ENCODE assay signal across 8 cellular contexts in genomic region chr7:131231381-131232220, GRCh38.
A peak's percentile ranks its signal among the peaks of the same experiment; 100 is the strongest.
DNase-seq lines count a peak whose midpoint lies in the region; ATAC-seq lines count a peak whose summit lies in the region.

No MANE protein-coding gene starts in this region.

- no peak overlapping the region for H3K4me3 ChIP-seq in HUES64 (ENCODE audit: low read length)
- no peak overlapping the region for H3K4me3 ChIP-seq in skeletal muscle satellite cell (ENCODE audit: low read length)

- H3K4me2 ChIP-seq in skeletal muscle satellite cell (ENCODE audit: low read length): peak overlapping the region; percentile 24

- H3K36me3 ChIP-seq in HUES64 (ENCODE audit: insufficient read depth, low read length) (no peaks in the 10 kb centered on the region), skeletal muscle satellite cell (ENCODE audit: insufficient read depth, low read length) (no peaks in the 10 kb centered on the region)

- H3K9me3 ChIP-seq in HUES64 (ENCODE audit: insufficient read depth, low read depth, low read length): no peaks in the 10 kb centered on the region
- no peaks in the 10 kb centered on the region for H3K9me3 ChIP-seq in skeletal muscle satellite cell (replicated peaks; ENCODE audit: low read length)

- H3K27ac Mint-ChIP-seq in effector memory CD8-positive, alpha-beta T cell: peak overlapping the region; percentile 86 to 87

- H3K36me3 Mint-ChIP-seq in effector memory CD8-positive, alpha-beta T cell (ENCODE audit: insufficient read depth): peaks cover 8% of the 10 kb centered on the region

- no peaks in the 10 kb centered on the region for H3K9me3 Mint-ChIP-seq in effector memory CD8-positive, alpha-beta T cell

- H3K9ac ChIP-seq in HUES64 (ENCODE audit: low read depth, low read length) (0 out of 2 replicates have a peak overlapping the region, but pooled peaks have one; percentile 30), skeletal muscle satellite cell (ENCODE audit: low read depth, low read length) (no peak overlapping the region)

- no peaks in the 10 kb centered on the region for H3K27me3 ChIP-seq in HUES64 (ENCODE audit: insufficient read depth, low read length)
- no peaks in the 10 kb centered on the region for H3K27me3 ChIP-seq in skeletal muscle satellite cell (ENCODE audit: control insufficient read depth, insufficient read depth, low read length)

- H3K4me1 Mint-ChIP-seq in effector memory CD8-positive, alpha-beta T cell (ENCODE audit: low read depth in 2 of 2): peaks cover 29% of the 10 kb centered on the region in 2 donors

- WGBS in HUES64: 94% methylated on average over 6 of the region's 10 CpGs

- H3K27ac ChIP-seq in HUES64 (ENCODE audit: low read depth, low read length): no peak overlapping the region; the same call in 1 of the 2 replicates

- DNase-seq in AG20443 (ENCODE audit: low spot score) (peak; percentile 45), DMS153 treated with DMSO at 0.1 percent for 48 hours (lab: John Stamatoyannopoulos, UW; ENCODE audit: unreplicated experiment) (no peak), NCI-H2029 (lab: John Stamatoyannopoulos, UW) (no peak)
- DNase-seq in activated CD4-positive, alpha-beta T cell treated with anti-CD3 and anti-CD28 coated beads, Interleukin-2, amount 50 U/mL, for 1 hour: peak; percentile 58
- peak; percentile 56 to 69 (median 59) for DNase-seq in effector memory CD8-positive, alpha-beta T cell

- peak overlapping the region; percentile 63 for H3K4me3 Mint-ChIP-seq in effector memory CD8-positive, alpha-beta T cell

- peaks cover 16% of the 10 kb centered on the region; the same call in 1 of the 2 replicates for H3K4me1 ChIP-seq in HUES64 (ENCODE audit: insufficient read depth, low read length)
- peaks cover 22% of the 10 kb centered on the region for H3K4me1 ChIP-seq in skeletal muscle satellite cell (ENCODE audit: control insufficient read depth, insufficient read depth, low read length)

- peak; percentile 69 for ATAC-seq in GM19468 (IDR thresholded peaks at IDR 0.05; ENCODE audit: extremely low read depth, unreplicated experiment)
- ATAC-seq in effector memory CD8-positive, alpha-beta T cell (replicated peaks): peak; percentile 71

- H3K27me3 Mint-ChIP-seq in effector memory CD8-positive, alpha-beta T cell: no peaks in the 10 kb centered on the region

Comparison
In these comparisons a context has a peak if more than half of its experiments do, and no peak if none do; other contexts are left out.
1. DNase-seq: peak in AG20443 (single experiment), activated CD4-positive, alpha-beta T cell treated with anti-CD3 and anti-CD28 coated beads, Interleukin-2, amount 50 U/mL, for 1 hour (single experiment) and effector memory CD8-positive, alpha-beta T cell (3 of 3); none in DMS153 treated with DMSO at 0.1 percent for 48 hours (single experiment) and NCI-H2029 (single experiment).